Comparison of ENCODE assay signal across 8 cellular contexts in the genomic region with DNA sequence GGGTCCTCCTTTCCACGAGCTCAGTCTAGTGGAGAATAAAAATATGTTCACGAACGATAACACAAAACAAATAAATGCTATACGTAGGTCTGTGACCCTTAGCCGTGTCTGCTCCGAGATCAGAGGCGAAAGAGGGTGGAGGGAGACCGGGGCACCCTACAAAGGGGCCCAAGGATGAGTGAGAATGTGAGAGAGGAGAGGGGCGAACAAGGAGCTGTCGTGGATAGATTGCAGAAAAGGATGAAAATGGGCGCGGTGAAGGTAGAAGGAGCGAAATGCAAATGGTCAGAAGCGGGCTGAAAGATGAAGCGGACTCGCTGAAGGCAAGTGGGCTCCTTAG. TPM values are rescaled to one million over a fixed set of nuclear protein-coding genes. Genes with fewer than 3 reads are reported as not detected.
DNase-seq lines count a peak whose midpoint lies in the region; ATAC-seq and TF ChIP-seq lines count a peak whose summit lies in the region.

No MANE protein-coding gene starts in this region.

- H3K4me3 ChIP-seq in GM08714 (ENCODE audit: low read length), result peak overlapping the region; percentile 69
- peak overlapping the region; percentile 40 to 62 for H3K4me3 ChIP-seq in body of pancreas
- peak overlapping the region; percentile 84 for H3K4me3 ChIP-seq in mesendoderm (ENCODE audit: low read length)

- no peak for TF ChIP-seq CTCF in body of pancreas (IDR thresholded peaks at IDR 0.05)

- H3K23ac ChIP-seq in mesendoderm (ENCODE audit: low read length), result no peak overlapping the region

- no peak overlapping the region for H4K8ac ChIP-seq in mesendoderm (ENCODE audit: low read depth, low read length)

- H2BK120ac ChIP-seq in mesendoderm (ENCODE audit: low read depth, low read length), result no peak overlapping the region

- H3K56ac ChIP-seq in mesendoderm (ENCODE audit: low read length), result peak overlapping the region; percentile 71

- peak; percentile 10 for ATAC-seq in HG03135 (IDR thresholded peaks at IDR 0.05; ENCODE audit: unreplicated experiment)
- no peak for ATAC-seq in body of pancreas

- no peaks in the 10 kb centered on the region for H3K79me1 ChIP-seq in mesendoderm (ENCODE audit: low read length)

- peak overlapping the region; percentile 57 for H3K4me2 ChIP-seq in mesendoderm (ENCODE audit: low read length)

- no peak overlapping the region for H2BK5ac ChIP-seq in mesendoderm (ENCODE audit: low read length)

- no peaks in the 10 kb centered on the region for H3K79me2 ChIP-seq in mesendoderm (ENCODE audit: control insufficient read depth, insufficient read depth, low read length)

- H3K9me3 ChIP-seq in body of pancreas, result no peaks in the 10 kb centered on the region

- H3K9ac ChIP-seq in mesendoderm (ENCODE audit: low read length), result peak overlapping the region; percentile 81

- H3K4ac ChIP-seq in mesendoderm (ENCODE audit: low read depth, low read length), result no peak overlapping the region

- TF ChIP-seq POLR2A in body of pancreas (IDR thresholded peaks at IDR 0.05), result no peak

- WGBS in body of pancreas, 2 donors, result 0 to 1% methylated on average over 12 to 16 of the region's 16 CpGs
- WGBS in mesendoderm (ENCODE audit: extremely low coverage, insufficient coverage, low lambda C conversion rate), result no CpG with 5 or more reads among the region's 16 CpGs

- no peak overlapping the region for H4K5ac ChIP-seq in mesendoderm (ENCODE audit: low read length)

- no peak overlapping the region for H2BK15ac ChIP-seq in mesendoderm (replicated peaks; ENCODE audit: low read depth)

- peak overlapping the region; percentile 72 to 94 (median 84) for H3K27ac ChIP-seq in body of pancreas
- H3K27ac ChIP-seq in mesendoderm (ENCODE audit: low read depth, low read length), result no peak overlapping the region

- H3K4me1 ChIP-seq in body of pancreas, result peaks cover 17% of the 10 kb centered on the region
- no peaks in the 10 kb centered on the region for H3K4me1 ChIP-seq in mesendoderm (ENCODE audit: control insufficient read depth, low read depth, low read length)

- no peaks in the 10 kb centered on the region for H3K36me3 ChIP-seq in body of pancreas (replicated peaks in 1 of 2; ENCODE audit: insufficient read depth in 1 of 2, low read depth in 2 of 2)
- H3K36me3 ChIP-seq in mesendoderm (ENCODE audit: control insufficient read depth, insufficient read depth, low read length), result no peaks in the 10 kb centered on the region

- intact Hi-C loops in body of pancreas (cut with DNase I), result no loop called here

- no peak overlapping the region for H2AK5ac ChIP-seq in mesendoderm (ENCODE audit: low read length)

- no peaks in the 10 kb centered on the region for H3K27me3 ChIP-seq in body of pancreas
- H3K27me3 ChIP-seq in mesendoderm (ENCODE audit: insufficient read depth, low read length, poor library complexity), result no peaks in the 10 kb centered on the region

- no peak overlapping the region for H3K18ac ChIP-seq in mesendoderm (ENCODE audit: low read length)

- DNase-seq in body of pancreas, result no peak
- DNase-seq in mesendoderm, result no peak
- DNase-seq in GM19238 (ENCODE audit: insufficient read length, low spot score), result no peak
- DNase-seq in stimulated activated CD8-positive, alpha-beta memory T cell treated with anti-CD3 and anti-CD28 coated beads, Interleukin-4, amount 100 ng/mL, for 48 hours, result no peak
- no peak for DNase-seq in LoVo (ENCODE audit: low spot score)
- no peak for DNase-seq in cortex of kidney (lab: John Stamatoyannopoulos, UW)

RNA-seq across cellular contexts. Expression of a gene that starts 6.2 kb away (rescaled TPM):
- 1 to 10 TPM; 6.9 to 9.6 TPM for total RNA-seq in body of pancreas
- polyA plus RNA-seq in mesendoderm (2013, experiment 1 of 2), result 11.0 TPM
- 11.1 TPM for polyA plus RNA-seq in mesendoderm (2013, experiment 2 of 2)
